In the genomic region with DNA sequence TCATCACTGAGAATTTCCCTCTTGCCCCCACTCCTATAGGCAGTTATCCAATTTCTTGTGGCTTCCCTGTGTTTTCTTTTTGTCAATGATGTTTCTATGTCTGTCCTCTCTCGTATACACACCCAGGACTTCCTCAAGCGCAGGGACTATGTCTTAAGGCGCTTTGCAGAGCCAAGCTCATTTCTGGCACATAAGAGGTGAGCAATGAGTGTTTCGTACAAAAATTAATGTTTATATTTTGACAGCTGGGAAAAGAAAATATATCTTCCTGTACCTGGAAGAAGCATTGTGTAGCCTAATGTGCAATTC, we compare ENCODE assay signal across 8 cellular contexts. TPM values are rescaled to one million over a fixed set of nuclear protein-coding genes. Genes with fewer than 3 reads are reported as not detected.
DNase-seq lines count a peak whose midpoint lies in the region; ATAC-seq, FAIRE-seq and TF ChIP-seq lines count a peak whose summit lies in the region.

No MANE protein-coding gene starts in this region.

- H4K20me1 ChIP-seq in BLaER1 (peaks cover 91% of the 10 kb centered on the region), IMR-90 (ENCODE audit: insufficient read depth, low read length) (peaks cover 73% of the 10 kb centered on the region), K562 (replicated peaks; ENCODE audit: control insufficient read depth, insufficient read depth, low read length) (peaks cover 24% of the 10 kb centered on the region)

- peak; percentile 21 for DNase-seq in IMR-90
- peak in 1 of 4 experiments; percentile 25 for DNase-seq in K562 (ENCODE audit: extremely low read depth in 1 of 4, low spot score in 3 of 4)
- DNase-seq in memory B cell (ENCODE audit: low spot score in 2 of 2) = no peak
- no peak for DNase-seq in substantia nigra (lab: John Stamatoyannopoulos, UW)

- peaks cover 49% of the 10 kb centered on the region for H3K36me3 ChIP-seq in BLaER1
- H3K36me3 ChIP-seq in IMR-90 (ENCODE audit: control insufficient read depth, insufficient read depth, low read length) = peaks cover 6% of the 10 kb centered on the region
- peaks cover 51% of the 10 kb centered on the region for H3K36me3 ChIP-seq in K562 (ENCODE audit: control insufficient read depth, insufficient read depth, low read length)

- H3K4me3 Mint-ChIP-seq in memory B cell = peak overlapping the region; percentile 93

- no peak for FAIRE-seq in K562 (lab: Jason Lieb, UNC)

- dilution Hi-C loops in IMR-90 (cut with HindIII; ENCODE audit: low sequenced_read_pairs, unreplicated experiment) = no loop called here

- H3K9ac ChIP-seq in BLaER1 = peak overlapping the region; percentile 97
- peak overlapping the region; percentile 99 for H3K9ac ChIP-seq in IMR-90 (ENCODE audit: low read depth, low read length)
- H3K9ac ChIP-seq in K562 (ENCODE audit: insufficient read depth in 1 of 2, low read depth in 2 of 2, low read length in 2 of 2) = peak overlapping the region; percentile 87 to 99

- H3K4me3 ChIP-seq in BLaER1 (peak overlapping the region; percentile 91), IMR-90 (ENCODE audit: insufficient read depth, low read depth, low read length) (peak overlapping the region; percentile 100), K562 (peak overlapping the region; percentile 84)

- H3K79me2 ChIP-seq in K562 (ENCODE audit: control insufficient read depth, insufficient read depth, low read length) = peaks cover 97% of the 10 kb centered on the region

- H4K5ac ChIP-seq in IMR-90 (ENCODE audit: low read depth, low read length) = peak overlapping the region; percentile 15; the same call in 1 of the 2 replicates

- H3K9me3 Mint-ChIP-seq in memory B cell = no peaks in the 10 kb centered on the region

- H3K9me1 ChIP-seq in IMR-90 (ENCODE audit: insufficient read depth, low read length) (peaks cover 2% of the 10 kb centered on the region), K562 (ENCODE audit: control insufficient read depth, insufficient read depth, low read length) (no peaks in the 10 kb centered on the region)

- no peak overlapping the region for H2BK20ac ChIP-seq in IMR-90 (ENCODE audit: low read depth, low read length)

- in situ Hi-C loops in IMR-90 (cut with MboI; ENCODE audit: low sequenced_read_pairs) (no loop called here), K562 (cut with MboI) (no loop called here)

- H3K4me2 ChIP-seq in BLaER1 (peak overlapping the region; percentile 91), IMR-90 (ENCODE audit: low read depth, low read length) (peak overlapping the region; percentile 84), K562 (ENCODE audit: insufficient read depth, low read length) (peak overlapping the region; percentile 92)

- H3K18ac ChIP-seq in IMR-90 (ENCODE audit: low read depth, low read length) = no peak overlapping the region

- H3K9me3 ChIP-seq in BLaER1 (no peaks in the 10 kb centered on the region), IMR-90 (ENCODE audit: control insufficient read depth, insufficient read depth, low read length) (no peaks in the 10 kb centered on the region), K562 (replicated peaks; ENCODE audit: control insufficient read depth, insufficient read depth, low read depth, low read length) (no peaks in the 10 kb centered on the region)

- H3K4me1 ChIP-seq in BLaER1 = peaks cover 53% of the 10 kb centered on the region
- H3K4me1 ChIP-seq in IMR-90 (ENCODE audit: control insufficient read depth, insufficient read depth, low read length) = 0 out of 2 replicates have a peak, but pooled peaks cover 2% of the 10 kb centered on the region
- H3K4me1 ChIP-seq in K562 (replicated peaks in 1 of 2; ENCODE audit: control insufficient read depth in 2 of 2, insufficient read depth in 2 of 2, low read length in 2 of 2) = peaks cover 7 to 19% of the 10 kb centered on the region in 2 experiments

- H3K27ac Mint-ChIP-seq in memory B cell = peak overlapping the region; percentile 98

- TF ChIP-seq POLR2A in IMR-90 (IDR thresholded peaks at IDR 0.05; ENCODE audit: low read depth, low read length) (no peak), K562 (conservative IDR thresholded peaks at IDR 0.05) (no peak)

- TF ChIP-seq CTCF in IMR-90 (conservative IDR thresholded peaks at IDR 0.05; ENCODE audit: low read depth, low read length) (no peak), K562 (IDR thresholded peaks at IDR 0.05 in 2 of 3, conservative IDR thresholded peaks at IDR 0.05 in 1 of 3; ENCODE audit: insufficient read depth in 2 of 3, low read depth in 1 of 3, low read length in 3 of 3) (no peak)

- BruUV-seq in IMR-90 (replicated peaks; lab: Mats Ljungman, UMichigan) = no TSS peak
- TSS peak; percentile 45 for BruUV-seq in K562 (replicated peaks; lab: Mats Ljungman, UMichigan)

- peak overlapping the region; percentile 94 for H3K23ac ChIP-seq in IMR-90 (ENCODE audit: low read depth, low read length)

- WGBS in IMR-90 (ENCODE audit: extremely low coverage in 2 of 2, insufficient read length in 1 of 2), 2 experiments = 0% methylated on average over 1 of the region's 4 CpGs; no CpG with 5 or more reads in 1 of the 2 experiments
- 2% methylated on average over 4 of the region's 4 CpGs for WGBS in K562 (ENCODE audit: insufficient coverage, low coverage, missing lambda C conversion rate)

- H4K91ac ChIP-seq in IMR-90 (ENCODE audit: insufficient read depth, low read depth, low read length) = no peak overlapping the region

- CTCF ChIA-PET in IMR-90 (lab: Yijun Ruan, JAX) (interaction anchor here (0.8 kb wide), 1 partner anchor 10 kb away, joined by 3 read pairs; no protein-coding TSS in a partner anchor), K562 (lab: Yijun Ruan, JAX; ENCODE audit: low intra/inter-chr PET ratio) (no interaction called here)

- peaks cover 7% of the 10 kb centered on the region for H3K36me3 Mint-ChIP-seq in memory B cell

- peak overlapping the region; percentile 68 for H3K14ac ChIP-seq in IMR-90 (replicated peaks; ENCODE audit: low read depth, low read length)

- peaks cover 36% of the 10 kb centered on the region for H3K4me1 Mint-ChIP-seq in memory B cell

- no peak overlapping the region for H2BK120ac ChIP-seq in IMR-90 (ENCODE audit: low read depth, low read length)

- H3K27me3 ChIP-seq in BLaER1 (no peaks in the 10 kb centered on the region), IMR-90 (ENCODE audit: control insufficient read depth, insufficient read depth, low read length) (no peaks in the 10 kb centered on the region), K562 (ENCODE audit: control insufficient read depth in 2 of 2, insufficient read depth in 2 of 2, low read length in 2 of 2) (no peaks in the 10 kb centered on the region)

- no peak for TF ChIP-seq EP300 in K562 (IDR thresholded peaks at IDR 0.05; ENCODE audit: low read length)

- H3K4ac ChIP-seq in IMR-90 (ENCODE audit: low read depth, low read length) = peak overlapping the region; percentile 57; the same call in 1 of the 2 replicates

- H2AK9ac ChIP-seq in IMR-90 (replicated peaks; ENCODE audit: low read depth, low read length, poor library complexity) = peak overlapping the region; percentile 96

- H2BK15ac ChIP-seq in IMR-90 (ENCODE audit: low read depth, low read length) = no peak overlapping the region

- POLR2A ChIA-PET in IMR-90 (lab: Charles Lee; ENCODE audit: unreplicated experiment) (no interaction called here), K562 (lab: Yijun Ruan, JAX) (interaction anchor here (0.6 to 5.4 kb wide), 11 partner anchors 9 to 350 kb away, joined by 3 to 82 read pairs (median 15); a partner anchor contains a TSS)

- H2AK5ac ChIP-seq in IMR-90 (ENCODE audit: low read depth, low read length) = no peak overlapping the region

- peak overlapping the region; percentile 74 for H2BK5ac ChIP-seq in IMR-90 (ENCODE audit: low read depth, low read length, poor library complexity, severe bottlenecking)

- intact Hi-C loops in IMR-90 (cut with micrococcal nuclease) = no loop called here
- intact Hi-C loops in K562 (cut with micrococcal nuclease) = loop anchor here (5.0 to 10.0 kb wide), 3 partner anchors 153 to 370 kb away; a partner anchor contains a TSS

- H3K27ac ChIP-seq in BLaER1 = peak overlapping the region; percentile 95
- peak overlapping the region; percentile 87; the same call in 1 of the 2 replicates for H3K27ac ChIP-seq in IMR-90 (ENCODE audit: insufficient read depth, low read length)
- peak overlapping the region; percentile 99 for H3K27ac ChIP-seq in K562 (ENCODE audit: extremely low read depth, low read depth, low read length)
- H3K27ac ChIP-seq in substantia nigra (ENCODE audit: low read depth, low read length, poor library complexity, severe bottlenecking) = no peak overlapping the region

- H4K8ac ChIP-seq in IMR-90 (ENCODE audit: low read depth in 2 of 2, low read length in 2 of 2) = no peak overlapping the region

- ATAC-seq in IMR-90 (ENCODE audit: low read depth) = no peak
- no peak for ATAC-seq in K562
- ATAC-seq in memory B cell (ENCODE audit: low read depth) = no peak
- no peak for ATAC-seq in HG02870 (IDR thresholded peaks at IDR 0.05; ENCODE audit: unreplicated experiment)
- ATAC-seq in HG03521 (IDR thresholded peaks at IDR 0.05; ENCODE audit: unreplicated experiment) = no peak
- ATAC-seq in GM21786 (IDR thresholded peaks at IDR 0.05; ENCODE audit: unreplicated experiment) = no peak

- TF ChIP-seq RAD21 in IMR-90 (IDR thresholded peaks at IDR 0.05; ENCODE audit: low read length) (no peak), K562 (CRISPR knock-in tag; conservative IDR thresholded peaks at IDR 0.05 in 1 of 2, IDR thresholded peaks at IDR 0.05 in 1 of 2) (no peak)

- peaks cover 0 to 47% of the 10 kb centered on the region in 2 experiments; a peak in 2 of 4 replicates for H3K79me1 ChIP-seq in IMR-90 (ENCODE audit: low read depth in 1 of 2, low read length in 2 of 2)

- no peak overlapping the region for H2AFZ ChIP-seq in IMR-90 (replicated peaks; ENCODE audit: low read length, poor library complexity)
- H2AFZ ChIP-seq in K562 (ENCODE audit: low read depth, low read length) = no peak overlapping the region

- H3K56ac ChIP-seq in IMR-90 (ENCODE audit: extremely low read depth, insufficient read depth, low read length) = peak overlapping the region; percentile 84; the same call in 1 of the 2 replicates

- H3K27me3 Mint-ChIP-seq in memory B cell = no peaks in the 10 kb centered on the region

RNA-seq across cellular contexts. Expression of a gene that starts 1.0 kb away (rescaled TPM):
- total RNA-seq in IMR-90 (2012; rRNA removed) (74.7 and 75.8 TPM in 2 replicates), K562 (2014; rRNA removed) (54.0 and 65.1 TPM in 2 replicates), K562 (2014; rRNA removed; fragmentation: Illumina TruSeq; extraction: Trizol) (74.6 and 82.9 TPM in 2 replicates), K562 (2015; rRNA removed; fragmentation: Illumina TruSeq; extraction: Trizol) (80.9 and 87.6 TPM in 2 replicates), K562 (2021) (92.0 and 93.7 TPM in 2 replicates)
- polyA plus RNA-seq in IMR-90 (2012; rRNA removed) (75.6 and 91.5 TPM in 2 replicates), K562 (2011; rRNA removed) (121 and 149 TPM in 2 replicates), K562 (2014; fragmentation: Illumina TruSeq; extraction: Trizol) (128 and 133 TPM in 2 replicates), K562 (2014; fragmentation: Nextera tagmentation; extraction: Ambion mirVana) (10 to 100 TPM; 16.5 to 28.4 TPM), K562 (2014; rRNA removed) (110 and 127 TPM in 2 replicates)
- polyA plus RNA-seq in IMR-90 (2012; cell fraction: cytosol; rRNA removed) = 18.9 and 19.1 TPM in 2 replicates
- polyA plus RNA-seq in IMR-90 (2012; cell fraction: nucleus; rRNA removed; ENCODE audit: low replicate concordance) = 62.8 and 303 TPM in 2 replicates
- total RNA-seq in K562 (2011; cell fraction: chromatin; rRNA removed; ENCODE audit: low replicate concordance) = 286 and 625 TPM in 2 replicates
- total RNA-seq in K562 (2011; cell fraction: nucleolus; rRNA removed) = 95.6 and 105 TPM in 2 replicates
- 194 and 282 TPM in 2 replicates for total RNA-seq in K562 (2011; cell fraction: nucleoplasm; rRNA removed)
- 26.3 and 46.1 TPM in 2 replicates for polyA plus RNA-seq in K562 (2011; cell fraction: cytosol; rRNA removed)
- polyA plus RNA-seq in K562 (2011; cell fraction: nucleus; rRNA removed) = 277 and 361 TPM in 2 replicates
- polyA plus RNA-seq in K562 (2012) = 76.8 and 90.5 TPM in 2 replicates
- polyA minus RNA-seq in K562 (2011; rRNA and poly(A)+ RNA removed) = 144 and 149 TPM in 2 replicates
- 49.8 and 56.9 TPM in 2 replicates for polyA minus RNA-seq in K562 (2011; cell fraction: cytosol; rRNA and poly(A)+ RNA removed)
- 82.4 and 167 TPM in 2 replicates for polyA minus RNA-seq in K562 (2011; cell fraction: nucleus; rRNA and poly(A)+ RNA removed)

RNA-seq across cellular contexts. Expression of a gene that starts 1.5 kb away (rescaled TPM):
- total RNA-seq in IMR-90 (2012; rRNA removed) = 62.0 and 79.4 TPM in 2 replicates
- 45.3 and 45.7 TPM in 2 replicates for polyA plus RNA-seq in IMR-90 (2012; rRNA removed)
- polyA plus RNA-seq in IMR-90 (2012; cell fraction: cytosol; rRNA removed) = 14.3 and 14.7 TPM in 2 replicates
- polyA plus RNA-seq in IMR-90 (2012; cell fraction: nucleus; rRNA removed; ENCODE audit: low replicate concordance) = 7.1 and 19.4 TPM in 2 replicates
- 103 and 222 TPM in 2 replicates for total RNA-seq in K562 (2011; cell fraction: chromatin; rRNA removed; ENCODE audit: low replicate concordance)
- 69.7 and 88.4 TPM in 2 replicates for total RNA-seq in K562 (2011; cell fraction: nucleolus; rRNA removed)
- 122 and 142 TPM in 2 replicates for total RNA-seq in K562 (2011; cell fraction: nucleoplasm; rRNA removed)
- 97.4 and 106 TPM in 2 replicates for total RNA-seq in K562 (2014; rRNA removed)
- total RNA-seq in K562 (2014; rRNA removed; fragmentation: Illumina TruSeq; extraction: Trizol) = 135 and 153 TPM in 2 replicates
- total RNA-seq in K562 (2015; rRNA removed; fragmentation: Illumina TruSeq; extraction: Trizol) = 135 and 138 TPM in 2 replicates
- 104 and 118 TPM in 2 replicates for total RNA-seq in K562 (2021)
- polyA plus RNA-seq in K562 (2011; rRNA removed) = 91.4 and 138 TPM in 2 replicates
- polyA plus RNA-seq in K562 (2011; cell fraction: cytosol; rRNA removed) = 24.9 and 47.4 TPM in 2 replicates
- 27.4 and 34.6 TPM in 2 replicates for polyA plus RNA-seq in K562 (2011; cell fraction: nucleus; rRNA removed)
- polyA plus RNA-seq in K562 (2012) = 76.4 and 96.4 TPM in 2 replicates
- 142 and 162 TPM in 2 replicates for polyA plus RNA-seq in K562 (2014; fragmentation: Illumina TruSeq; extraction: Trizol)
- 10 to 100 TPM; 15.5 to 20.5 TPM for polyA plus RNA-seq in K562 (2014; fragmentation: Nextera tagmentation; extraction: Ambion mirVana)
- 122 and 125 TPM in 2 replicates for polyA plus RNA-seq in K562 (2014; rRNA removed)
- 174 and 206 TPM in 2 replicates for polyA minus RNA-seq in K562 (2011; rRNA and poly(A)+ RNA removed)
- polyA minus RNA-seq in K562 (2011; cell fraction: cytosol; rRNA and poly(A)+ RNA removed) = 41.3 and 67.3 TPM in 2 replicates
- polyA minus RNA-seq in K562 (2011; cell fraction: nucleus; rRNA and poly(A)+ RNA removed) = 19.8 and 35.3 TPM in 2 replicates

RNA-seq across cellular contexts. Expression of a gene that starts 33.3 kb away (rescaled TPM):
- total RNA-seq in IMR-90 (2012; rRNA removed) (14.7 and 19.9 TPM in 2 replicates), K562 (2014; rRNA removed) (10.6 and 12.9 TPM in 2 replicates), K562 (2014; rRNA removed; fragmentation: Illumina TruSeq; extraction: Trizol) (19.4 and 21.5 TPM in 2 replicates), K562 (2015; rRNA removed; fragmentation: Illumina TruSeq; extraction: Trizol) (18.7 and 20.5 TPM in 2 replicates), K562 (2021) (21.2 and 22.5 TPM in 2 replicates)
- polyA plus RNA-seq in IMR-90 (2012; rRNA removed) (30.8 and 30.9 TPM in 2 replicates), K562 (2011; rRNA removed) (33.0 and 46.3 TPM in 2 replicates), K562 (2014; fragmentation: Illumina TruSeq; extraction: Trizol) (28.9 and 30.4 TPM in 2 replicates), K562 (2014; fragmentation: Nextera tagmentation; extraction: Ambion mirVana) (10 to 100 TPM in 1 of 2 experiments, 1 to 10 TPM in 1; 6.6 to 12.5 TPM), K562 (2014; rRNA removed) (19.6 and 20.2 TPM in 2 replicates)
- 22.7 and 27.1 TPM in 2 replicates for polyA plus RNA-seq in IMR-90 (2012; cell fraction: cytosol; rRNA removed)
- polyA plus RNA-seq in IMR-90 (2012; cell fraction: nucleus; rRNA removed; ENCODE audit: low replicate concordance) = 97.1 and 101 TPM in 2 replicates
- total RNA-seq in K562 (2011; cell fraction: chromatin; rRNA removed; ENCODE audit: low replicate concordance) = 114 and 163 TPM in 2 replicates
- total RNA-seq in K562 (2011; cell fraction: nucleolus; rRNA removed) = 45.9 and 52.5 TPM in 2 replicates
- total RNA-seq in K562 (2011; cell fraction: nucleoplasm; rRNA removed) = 91.0 and 162 TPM in 2 replicates
- 24.1 and 25.3 TPM in 2 replicates for polyA plus RNA-seq in K562 (2011; cell fraction: cytosol; rRNA removed)
- polyA plus RNA-seq in K562 (2011; cell fraction: nucleus; rRNA removed) = 88.9 and 93.8 TPM in 2 replicates
- polyA plus RNA-seq in K562 (2012) = 26.8 and 31.1 TPM in 2 replicates
- 36.9 and 43.2 TPM in 2 replicates for polyA minus RNA-seq in K562 (2011; rRNA and poly(A)+ RNA removed)
- polyA minus RNA-seq in K562 (2011; cell fraction: cytosol; rRNA and poly(A)+ RNA removed) = 8.1 and 13.3 TPM in 2 replicates
- 21.5 and 34.3 TPM in 2 replicates for polyA minus RNA-seq in K562 (2011; cell fraction: nucleus; rRNA and poly(A)+ RNA removed)

RNA-seq across cellular contexts. Expression of a gene that starts 52.3 kb away (rescaled TPM):
- total RNA-seq in IMR-90 (2012; rRNA removed) (104 and 105 TPM in 2 replicates), K562 (2014; rRNA removed) (89.2 and 115 TPM in 2 replicates), K562 (2014; rRNA removed; fragmentation: Illumina TruSeq; extraction: Trizol) (106 and 108 TPM in 2 replicates), K562 (2015; rRNA removed; fragmentation: Illumina TruSeq; extraction: Trizol) (110 and 114 TPM in 2 replicates), K562 (2021) (140 and 161 TPM in 2 replicates)
- polyA plus RNA-seq in IMR-90 (2012; rRNA removed) (165 and 175 TPM in 2 replicates), K562 (2011; rRNA removed) (138 and 200 TPM in 2 replicates), K562 (2014; fragmentation: Illumina TruSeq; extraction: Trizol) (181 and 184 TPM in 2 replicates), K562 (2014; fragmentation: Nextera tagmentation; extraction: Ambion mirVana) (100 to 1,000 TPM; 159 to 393 TPM), K562 (2014; rRNA removed) (247 and 261 TPM in 2 replicates)
- 104 and 142 TPM in 2 replicates for polyA plus RNA-seq in IMR-90 (2012; cell fraction: cytosol; rRNA removed)
- polyA plus RNA-seq in IMR-90 (2012; cell fraction: nucleus; rRNA removed; ENCODE audit: low replicate concordance) = 92.5 and 145 TPM in 2 replicates
- 149 and 229 TPM in 2 replicates for total RNA-seq in K562 (2011; cell fraction: chromatin; rRNA removed; ENCODE audit: low replicate concordance)
- 136 and 141 TPM in 2 replicates for total RNA-seq in K562 (2011; cell fraction: nucleolus; rRNA removed)
- 117 and 138 TPM in 2 replicates for total RNA-seq in K562 (2011; cell fraction: nucleoplasm; rRNA removed)
- polyA plus RNA-seq in K562 (2011; cell fraction: cytosol; rRNA removed) = 136 and 152 TPM in 2 replicates
- 155 and 167 TPM in 2 replicates for polyA plus RNA-seq in K562 (2011; cell fraction: nucleus; rRNA removed)
- 137 and 204 TPM in 2 replicates for polyA plus RNA-seq in K562 (2012)
- polyA minus RNA-seq in K562 (2011; rRNA and poly(A)+ RNA removed) = 260 and 357 TPM in 2 replicates
- polyA minus RNA-seq in K562 (2011; cell fraction: cytosol; rRNA and poly(A)+ RNA removed) = 83.3 and 103 TPM in 2 replicates
- polyA minus RNA-seq in K562 (2011; cell fraction: nucleus; rRNA and poly(A)+ RNA removed) = 64.4 and 99.7 TPM in 2 replicates

RNA-seq across cellular contexts. Expression of a gene that starts 52.5 kb away (rescaled TPM):
- 68.1 and 69.4 TPM in 2 replicates for total RNA-seq in IMR-90 (2012; rRNA removed)
- polyA plus RNA-seq in IMR-90 (2012; rRNA removed) = 45.4 and 51.3 TPM in 2 replicates
- polyA plus RNA-seq in IMR-90 (2012; cell fraction: cytosol; rRNA removed) = 22.2 and 33.6 TPM in 2 replicates
- polyA plus RNA-seq in IMR-90 (2012; cell fraction: nucleus; rRNA removed; ENCODE audit: low replicate concordance) = 63.3 and 90.0 TPM in 2 replicates
- total RNA-seq in K562 (2011; cell fraction: chromatin; rRNA removed; ENCODE audit: low replicate concordance) = 162 and 231 TPM in 2 replicates
- 125 and 132 TPM in 2 replicates for total RNA-seq in K562 (2011; cell fraction: nucleolus; rRNA removed)
- total RNA-seq in K562 (2011; cell fraction: nucleoplasm; rRNA removed) = 98.4 and 106 TPM in 2 replicates
- total RNA-seq in K562 (2014; rRNA removed) = 54.9 and 65.6 TPM in 2 replicates
- total RNA-seq in K562 (2014; rRNA removed; fragmentation: Illumina TruSeq; extraction: Trizol) = 50.1 and 54.0 TPM in 2 replicates
- 60.7 and 62.2 TPM in 2 replicates for total RNA-seq in K562 (2015; rRNA removed; fragmentation: Illumina TruSeq; extraction: Trizol)
- total RNA-seq in K562 (2021) = 46.1 and 51.8 TPM in 2 replicates
- polyA plus RNA-seq in K562 (2011; rRNA removed) = 36.0 and 42.1 TPM in 2 replicates
- 33.3 and 42.2 TPM in 2 replicates for polyA plus RNA-seq in K562 (2011; cell fraction: cytosol; rRNA removed)
- polyA plus RNA-seq in K562 (2011; cell fraction: nucleus; rRNA removed) = 46.6 and 60.4 TPM in 2 replicates
- 23.3 and 47.3 TPM in 2 replicates for polyA plus RNA-seq in K562 (2012)
- 52.6 and 56.6 TPM in 2 replicates for polyA plus RNA-seq in K562 (2014; fragmentation: Illumina TruSeq; extraction: Trizol)
- 10 to 100 TPM; 18.0 to 49.3 TPM for polyA plus RNA-seq in K562 (2014; fragmentation: Nextera tagmentation; extraction: Ambion mirVana)
- polyA plus RNA-seq in K562 (2014; rRNA removed) = 48.5 and 52.4 TPM in 2 replicates
- 51.5 and 77.3 TPM in 2 replicates for polyA minus RNA-seq in K562 (2011; rRNA and poly(A)+ RNA removed)
- 20.1 and 38.2 TPM in 2 replicates for polyA minus RNA-seq in K562 (2011; cell fraction: cytosol; rRNA and poly(A)+ RNA removed)
- polyA minus RNA-seq in K562 (2011; cell fraction: nucleus; rRNA and poly(A)+ RNA removed) = 56.4 and 69.9 TPM in 2 replicates
